In the genomic region with DNA sequence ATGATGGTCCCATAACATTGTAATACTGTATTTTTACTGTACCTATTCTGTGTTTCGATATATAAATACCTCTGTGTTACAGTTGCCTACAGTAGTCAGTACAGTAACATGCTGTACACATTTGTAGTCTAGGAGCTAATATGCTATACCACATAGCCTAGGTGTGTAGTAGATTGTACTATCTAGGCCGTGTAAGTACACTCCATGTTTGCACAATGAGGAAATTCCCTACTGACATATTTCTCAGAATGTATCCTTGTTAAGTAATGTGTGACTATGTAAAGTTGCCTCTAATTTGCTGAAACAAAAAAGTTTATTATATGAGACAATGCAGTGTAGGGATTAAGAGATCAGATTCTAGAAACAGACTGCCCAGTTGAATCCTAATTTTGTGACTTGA, we compare ENCODE assay signal across 19 cellular contexts.
"Had no signal": no experiment of that assay in that cellular context is flagged by ENCODE, and none has a peak within 500 bp of the region (broad histone marks: within the 10 kb centered on the region; RNA-seq: fewer than 3 reads in every experiment).

No MANE protein-coding gene starts in this region.

- H3K9me2 ChIP-seq: SK-N-SH had no signal

- H3K27ac Mint-ChIP-seq: activated naive CD8-positive, alpha-beta T cell treated with anti-CD3 and anti-CD28 coated beads, Interleukin-2, amount 10 ng/mL, durations not matched to agents 7 days and 5 days; nephron; stimulated activated memory B cell treated with anti-CD40 and anti-IgM and Interleukin-4, amounts not matched to agents 10 μg/mL and 1 μg/mL and 100 μg/mL, for 72 hours had no signal

- H3K4me3 ChIP-seq: esophagus muscularis mucosa, gastroesophageal sphincter, heart left ventricle, right lobe of liver, upper lobe of right lung had no signal

- H2AFZ ChIP-seq: parathyroid adenoma had no signal

- H3K27me3 Mint-ChIP-seq: activated naive CD8-positive, alpha-beta T cell treated with anti-CD3 and anti-CD28 coated beads, Interleukin-2, amount 10 ng/mL, durations not matched to agents 7 days and 5 days; stimulated activated memory B cell treated with anti-CD40 and anti-IgM and Interleukin-4, amounts not matched to agents 10 μg/mL and 1 μg/mL and 100 μg/mL, for 72 hours; T-cell had no signal

- H3K27ac ChIP-seq: brain microvascular endothelial cell, esophagus muscularis mucosa, gastroesophageal sphincter, heart left ventricle, parathyroid adenoma, right lobe of liver, upper lobe of right lung had no signal

- H3K27me3 ChIP-seq: brain microvascular endothelial cell, esophagus muscularis mucosa, gastroesophageal sphincter, heart left ventricle, right lobe of liver, upper lobe of right lung had no signal

- H3K4me2 ChIP-seq: SK-N-SH had no signal

- ATAC-seq: activated CD4-positive, CD25-positive, alpha-beta regulatory T cell treated with anti-CD3 and anti-CD28 coated beads, Interleukin-2, amount 50 U/mL, for 24 hours; gastroesophageal sphincter; heart left ventricle; stimulated activated memory B cell treated with anti-CD40 and anti-IgM and Interleukin-4, amounts not matched to agents 10 μg/mL and 1 μg/mL and 100 μg/mL, for 72 hours; T-cell; upper lobe of right lung had no signal

- H3K4me3 Mint-ChIP-seq: activated naive CD8-positive, alpha-beta T cell treated with anti-CD3 and anti-CD28 coated beads, Interleukin-2, amount 10 ng/mL, durations not matched to agents 7 days and 5 days; nephron; stimulated activated memory B cell treated with anti-CD40 and anti-IgM and Interleukin-4, amounts not matched to agents 10 μg/mL and 1 μg/mL and 100 μg/mL, for 72 hours; T-cell had no signal

- H3K9me3 ChIP-seq: esophagus muscularis mucosa, gastroesophageal sphincter, heart left ventricle, right lobe of liver, SK-N-SH, upper lobe of right lung had no signal

- H3K9me3 Mint-ChIP-seq: activated naive CD8-positive, alpha-beta T cell treated with anti-CD3 and anti-CD28 coated beads, Interleukin-2, amount 10 ng/mL, durations not matched to agents 7 days and 5 days; nephron; stimulated activated memory B cell treated with anti-CD40 and anti-IgM and Interleukin-4, amounts not matched to agents 10 μg/mL and 1 μg/mL and 100 μg/mL, for 72 hours; T-cell had no signal

- DNase-seq: activated gamma-delta T cell treated with Interleukin-2 at 50 U/mL for 16 hours; activated naive CD8-positive, alpha-beta T cell treated with anti-CD3 and anti-CD28 coated beads, Interleukin-2, amount 10 ng/mL, durations not matched to agents 7 days and 5 days; anterior cingulate cortex; brain microvascular endothelial cell; effector CD4-positive, alpha-beta T cell; heart left ventricle; kidney glomerular epithelial cell; mesendoderm; right lobe of liver; SK-N-SH; stimulated activated CD4-positive, alpha-beta T cell treated with anti-CD3 and anti-CD28 coated beads, Interleukin-4, amount 100 ng/mL, for 4 hours; T-cell; upper lobe of right lung had no signal

- H3K9ac ChIP-seq: parathyroid adenoma, SK-N-SH had no signal
